Comparison of ENCODE assay signal across 1 cellular context in the genomic region with DNA sequence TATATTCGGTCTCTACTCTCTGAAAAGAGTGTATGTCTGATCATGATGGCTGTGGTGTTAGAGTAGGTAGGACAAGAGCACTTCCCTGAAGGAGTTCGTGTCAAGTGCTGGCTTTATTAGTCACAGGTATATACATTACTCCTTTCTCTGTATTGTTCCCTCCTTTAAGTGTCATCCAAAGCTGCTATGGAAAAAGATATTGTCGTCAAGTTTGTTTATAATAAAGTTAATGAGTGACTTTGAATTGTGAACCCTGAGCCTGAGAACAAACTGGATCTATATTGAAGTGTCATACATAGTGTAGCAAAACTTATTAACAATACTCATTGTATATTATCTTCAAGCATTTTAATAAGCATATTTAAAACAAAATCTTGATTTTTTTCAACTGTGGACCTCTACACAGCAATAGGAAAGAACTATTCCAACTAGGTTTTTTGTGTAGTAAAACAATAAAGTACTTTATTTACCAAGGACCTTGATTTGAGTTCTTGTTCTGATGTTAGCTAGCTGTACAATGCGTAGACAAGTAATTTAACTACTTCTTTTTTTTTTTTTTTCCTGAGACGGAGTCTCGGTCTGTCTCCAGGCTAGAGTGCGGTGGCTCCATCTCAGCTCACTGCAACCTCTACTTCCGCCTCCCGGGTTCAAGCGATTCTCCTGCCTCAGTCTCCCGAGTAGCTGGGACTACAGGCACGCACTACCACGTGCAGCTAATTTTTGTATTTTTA.
TF ChIP-seq lines count a peak whose summit lies in the region.

No MANE protein-coding gene starts in this region.

TF ChIP-seq in HepG2, 621 proteins besides CTCF, POLR2A, EP300 and RAD21 (continued from another document and continues in another):
- TF ChIP-seq, protein P1, sequence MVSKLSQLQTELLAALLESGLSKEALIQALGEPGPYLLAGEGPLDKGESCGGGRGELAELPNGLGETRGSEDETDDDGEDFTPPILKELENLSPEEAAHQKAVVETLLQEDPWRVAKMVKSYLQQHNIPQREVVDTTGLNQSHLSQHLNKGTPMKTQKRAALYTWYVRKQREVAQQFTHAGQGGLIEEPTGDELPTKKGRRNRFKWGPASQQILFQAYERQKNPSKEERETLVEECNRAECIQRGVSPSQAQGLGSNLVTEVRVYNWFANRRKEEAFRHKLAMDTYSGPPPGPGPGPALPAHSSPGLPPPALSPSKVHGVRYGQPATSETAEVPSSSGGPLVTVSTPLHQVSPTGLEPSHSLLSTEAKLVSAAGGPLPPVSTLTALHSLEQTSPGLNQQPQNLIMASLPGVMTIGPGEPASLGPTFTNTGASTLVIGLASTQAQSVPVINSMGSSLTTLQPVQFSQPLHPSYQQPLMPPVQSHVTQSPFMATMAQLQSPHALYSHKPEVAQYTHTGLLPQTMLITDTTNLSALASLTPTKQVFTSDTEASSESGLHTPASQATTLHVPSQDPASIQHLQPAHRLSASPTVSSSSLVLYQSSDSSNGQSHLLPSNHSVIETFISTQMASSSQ (IDR thresholded peaks at IDR 0.05; ENCODE audit: low read depth), result peak; percentile 90
- TF ChIP-seq, protein P1 (CRISPR knock-in tag; IDR thresholded peaks at IDR 0.05; ENCODE audit: borderline replicate concordance), result peak; percentile 83; the same call in 1 of the 2 replicates
- peak; percentile 58; the same call in 1 of the 2 replicates for TF ChIP-seq ZBTB38 (CRISPR knock-in tag; IDR thresholded peaks at IDR 0.05)
- TF ChIP-seq ZMAT3 (CRISPR knock-in tag; conservative IDR thresholded peaks at IDR 0.05), result no peak
- no peak for TF ChIP-seq ZNF644 (CRISPR knock-in tag; IDR thresholded peaks at IDR 0.05; ENCODE audit: low read depth)
- TF ChIP-seq FOXA3 (CRISPR knock-in tag; IDR thresholded peaks at IDR 0.05), result peak; percentile 59
- peak; percentile 41; the same call in 1 of the 2 replicates for TF ChIP-seq GATAD2A (CRISPR knock-in tag; IDR thresholded peaks at IDR 0.05)
- no peak for TF ChIP-seq ZNF501 (CRISPR knock-in tag; IDR thresholded peaks at IDR 0.05)
- TF ChIP-seq LCORL (IDR thresholded peaks at IDR 0.05), result no peak
- no peak for TF ChIP-seq LCORL (CRISPR knock-in tag; IDR thresholded peaks at IDR 0.05)
- TF ChIP-seq, protein P2, sequence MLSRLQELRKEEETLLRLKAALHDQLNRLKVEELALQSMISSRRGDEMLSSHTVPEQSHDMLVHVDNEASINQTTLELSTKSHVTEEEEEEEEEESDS (CRISPR knock-in tag; IDR thresholded peaks at IDR 0.05; ENCODE audit: borderline replicate concordance), result no peak
- TF ChIP-seq ZNF556 (CRISPR knock-in tag; IDR thresholded peaks at IDR 0.05; ENCODE audit: borderline replicate concordance), result no peak
- peak; percentile 43; the same call in 1 of the 2 replicates for TF ChIP-seq NCOR1 (IDR thresholded peaks at IDR 0.05; ENCODE audit: borderline replicate concordance, low read length)
- TF ChIP-seq, protein P3, sequence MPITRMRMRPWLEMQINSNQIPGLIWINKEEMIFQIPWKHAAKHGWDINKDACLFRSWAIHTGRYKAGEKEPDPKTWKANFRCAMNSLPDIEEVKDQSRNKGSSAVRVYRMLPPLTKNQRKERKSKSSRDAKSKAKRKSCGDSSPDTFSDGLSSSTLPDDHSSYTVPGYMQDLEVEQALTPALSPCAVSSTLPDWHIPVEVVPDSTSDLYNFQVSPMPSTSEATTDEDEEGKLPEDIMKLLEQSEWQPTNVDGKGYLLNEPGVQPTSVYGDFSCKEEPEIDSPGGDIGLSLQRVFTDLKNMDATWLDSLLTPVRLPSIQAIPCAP (CRISPR knock-in tag; IDR thresholded peaks at IDR 0.05; ENCODE audit: low read depth), result no peak
- TF ChIP-seq ZFP1 (CRISPR knock-in tag; IDR thresholded peaks at IDR 0.05), result no peak
- TF ChIP-seq, protein P4, sequence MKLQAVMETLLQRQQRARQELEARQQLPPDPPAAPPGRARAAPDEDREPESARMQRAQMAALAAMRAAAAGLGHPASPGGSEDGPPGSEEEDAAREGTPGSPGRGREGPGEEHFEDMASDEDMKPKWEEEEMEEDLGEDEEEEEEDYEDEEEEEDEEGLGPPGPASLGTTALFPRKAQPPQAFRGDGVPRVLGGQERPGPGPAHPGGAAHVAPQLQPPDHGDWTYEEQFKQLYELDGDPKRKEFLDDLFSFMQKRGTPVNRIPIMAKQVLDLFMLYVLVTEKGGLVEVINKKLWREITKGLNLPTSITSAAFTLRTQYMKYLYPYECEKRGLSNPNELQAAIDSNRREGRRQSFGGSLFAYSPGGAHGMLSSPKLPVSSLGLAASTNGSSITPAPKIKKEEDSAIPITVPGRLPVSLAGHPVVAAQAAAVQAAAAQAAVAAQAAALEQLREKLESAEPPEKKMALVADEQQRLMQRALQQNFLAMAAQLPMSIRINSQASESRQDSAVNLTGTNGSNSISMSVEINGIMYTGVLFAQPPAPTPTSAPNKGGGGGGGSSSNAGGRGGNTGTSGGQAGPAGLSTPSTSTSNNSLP (IDR thresholded peaks at IDR 0.05; ENCODE audit: low read depth, low read length), result peak; percentile 74; the same call in 1 of the 2 replicates
- TF ChIP-seq ZNF878 (CRISPR knock-in tag; IDR thresholded peaks at IDR 0.05), result peak; percentile 35; the same call in 1 of the 2 replicates
- no peak for TF ChIP-seq ZNF383 (CRISPR knock-in tag; IDR thresholded peaks at IDR 0.05; ENCODE audit: borderline replicate concordance)
- TF ChIP-seq KAT8 (CRISPR knock-in tag; IDR thresholded peaks at IDR 0.05), result no peak
- TF ChIP-seq, protein P5, sequence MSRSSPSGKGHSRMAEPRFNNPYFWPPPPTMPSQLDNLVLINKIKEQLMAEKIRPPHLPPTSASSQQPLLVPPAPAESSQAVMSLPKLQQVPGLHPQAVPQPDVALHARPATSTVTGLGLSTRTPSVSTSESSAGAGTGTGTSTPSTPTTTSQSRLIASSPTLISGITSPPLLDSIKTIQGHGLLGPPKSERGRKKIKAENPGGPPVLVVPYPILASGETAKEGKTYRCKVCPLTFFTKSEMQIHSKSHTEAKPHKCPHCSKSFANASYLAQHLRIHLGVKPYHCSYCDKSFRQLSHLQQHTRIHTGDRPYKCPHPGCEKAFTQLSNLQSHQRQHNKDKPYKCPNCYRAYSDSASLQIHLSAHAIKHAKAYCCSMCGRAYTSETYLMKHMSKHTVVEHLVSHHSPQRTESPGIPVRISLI (CRISPR knock-in tag; IDR thresholded peaks at IDR 0.05; ENCODE audit: borderline replicate concordance), result no peak
- TF ChIP-seq, protein P6, sequence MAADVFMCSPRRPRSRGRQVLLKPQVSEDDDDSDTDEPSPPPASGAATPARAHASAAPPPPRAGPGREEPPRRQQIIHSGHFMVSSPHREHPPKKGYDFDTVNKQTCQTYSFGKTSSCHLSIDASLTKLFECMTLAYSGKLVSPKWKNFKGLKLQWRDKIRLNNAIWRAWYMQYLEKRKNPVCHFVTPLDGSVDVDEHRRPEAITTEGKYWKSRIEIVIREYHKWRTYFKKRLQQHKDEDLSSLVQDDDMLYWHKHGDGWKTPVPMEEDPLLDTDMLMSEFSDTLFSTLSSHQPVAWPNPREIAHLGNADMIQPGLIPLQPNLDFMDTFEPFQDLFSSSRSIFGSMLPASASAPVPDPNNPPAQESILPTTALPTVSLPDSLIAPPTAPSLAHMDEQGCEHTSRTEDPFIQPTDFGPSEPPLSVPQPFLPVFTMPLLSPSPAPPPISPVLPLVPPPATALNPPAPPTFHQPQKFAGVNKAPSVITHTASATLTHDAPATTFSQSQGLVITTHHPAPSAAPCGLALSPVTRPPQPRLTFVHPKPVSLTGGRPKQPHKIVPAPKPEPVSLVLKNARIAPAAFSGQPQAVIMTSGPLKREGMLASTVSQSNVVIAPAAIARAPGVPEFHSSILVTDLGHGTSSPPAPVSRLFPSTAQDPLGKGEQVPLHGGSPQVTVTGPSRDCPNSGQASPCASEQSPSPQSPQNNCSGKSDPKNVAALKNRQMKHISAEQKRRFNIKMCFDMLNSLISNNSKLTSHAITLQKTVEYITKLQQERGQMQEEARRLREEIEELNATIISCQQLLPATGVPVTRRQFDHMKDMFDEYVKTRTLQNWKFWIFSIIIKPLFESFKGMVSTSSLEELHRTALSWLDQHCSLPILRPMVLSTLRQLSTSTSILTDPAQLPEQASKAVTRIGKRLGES (CRISPR knock-in tag; IDR thresholded peaks at IDR 0.05; ENCODE audit: borderline replicate concordance), result no peak
- peak; percentile 93 for TF ChIP-seq SOX5 (CRISPR knock-in tag; IDR thresholded peaks at IDR 0.05; ENCODE audit: borderline replicate concordance)
- TF ChIP-seq ZNF382 (CRISPR knock-in tag; IDR thresholded peaks at IDR 0.05; ENCODE audit: borderline replicate concordance), result no peak
- peak; percentile 56; the same call in 1 of the 2 replicates for TF ChIP-seq ZBTB20 (CRISPR knock-in tag; IDR thresholded peaks at IDR 0.05; ENCODE audit: borderline replicate concordance, low read depth)
- no peak for TF ChIP-seq CREB1 (IDR thresholded peaks at IDR 0.05)
- peak; percentile 20; the same call in 1 of the 2 replicates for TF ChIP-seq CREB1 (CRISPR knock-in tag; IDR thresholded peaks at IDR 0.05)
- TF ChIP-seq FOXP1 (IDR thresholded peaks at IDR 0.05), result no peak
- peak; percentile 49; the same call in 1 of the 2 replicates for TF ChIP-seq FOXP1 (CRISPR knock-in tag; IDR thresholded peaks at IDR 0.05)
- peak; percentile 60 for TF ChIP-seq HNF4A (CRISPR knock-in tag; IDR thresholded peaks at IDR 0.05)
- TF ChIP-seq, protein P7, sequence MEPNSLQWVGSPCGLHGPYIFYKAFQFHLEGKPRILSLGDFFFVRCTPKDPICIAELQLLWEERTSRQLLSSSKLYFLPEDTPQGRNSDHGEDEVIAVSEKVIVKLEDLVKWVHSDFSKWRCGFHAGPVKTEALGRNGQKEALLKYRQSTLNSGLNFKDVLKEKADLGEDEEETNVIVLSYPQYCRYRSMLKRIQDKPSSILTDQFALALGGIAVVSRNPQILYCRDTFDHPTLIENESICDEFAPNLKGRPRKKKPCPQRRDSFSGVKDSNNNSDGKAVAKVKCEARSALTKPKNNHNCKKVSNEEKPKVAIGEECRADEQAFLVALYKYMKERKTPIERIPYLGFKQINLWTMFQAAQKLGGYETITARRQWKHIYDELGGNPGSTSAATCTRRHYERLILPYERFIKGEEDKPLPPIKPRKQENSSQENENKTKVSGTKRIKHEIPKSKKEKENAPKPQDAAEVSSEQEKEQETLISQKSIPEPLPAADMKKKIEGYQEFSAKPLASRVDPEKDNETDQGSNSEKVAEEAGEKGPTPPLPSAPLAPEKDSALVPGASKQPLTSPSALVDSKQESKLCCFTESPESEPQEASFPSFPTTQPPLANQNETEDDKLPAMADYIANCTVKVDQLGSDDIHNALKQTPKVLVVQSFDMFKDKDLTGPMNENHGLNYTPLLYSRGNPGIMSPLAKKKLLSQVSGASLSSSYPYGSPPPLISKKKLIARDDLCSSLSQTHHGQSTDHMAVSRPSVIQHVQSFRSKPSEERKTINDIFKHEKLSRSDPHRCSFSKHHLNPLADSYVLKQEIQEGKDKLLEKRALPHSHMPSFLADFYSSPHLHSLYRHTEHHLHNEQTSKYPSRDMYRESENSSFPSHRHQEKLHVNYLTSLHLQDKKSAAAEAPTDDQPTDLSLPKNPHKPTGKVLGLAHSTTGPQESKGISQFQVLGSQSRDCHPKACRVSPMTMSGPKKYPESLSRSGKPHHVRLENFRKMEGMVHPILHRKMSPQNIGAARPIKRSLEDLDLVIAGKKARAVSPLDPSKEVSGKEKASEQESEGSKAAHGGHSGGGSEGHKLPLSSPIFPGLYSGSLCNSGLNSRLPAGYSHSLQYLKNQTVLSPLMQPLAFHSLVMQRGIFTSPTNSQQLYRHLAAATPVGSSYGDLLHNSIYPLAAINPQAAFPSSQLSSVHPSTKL (CRISPR knock-in tag; IDR thresholded peaks at IDR 0.05), result peak; percentile 81
- TF ChIP-seq AHR (CRISPR knock-in tag; IDR thresholded peaks at IDR 0.05), result no peak
- no peak for TF ChIP-seq PHF8 (CRISPR knock-in tag; IDR thresholded peaks at IDR 0.05)
- no peak for TF ChIP-seq ZNF225 (CRISPR knock-in tag; IDR thresholded peaks at IDR 0.05)
- no peak for TF ChIP-seq NFE2L1 (CRISPR knock-in tag; IDR thresholded peaks at IDR 0.05; ENCODE audit: borderline replicate concordance)
- TF ChIP-seq ZNF678 (CRISPR knock-in tag; IDR thresholded peaks at IDR 0.05), result no peak
- TF ChIP-seq, protein P8, sequence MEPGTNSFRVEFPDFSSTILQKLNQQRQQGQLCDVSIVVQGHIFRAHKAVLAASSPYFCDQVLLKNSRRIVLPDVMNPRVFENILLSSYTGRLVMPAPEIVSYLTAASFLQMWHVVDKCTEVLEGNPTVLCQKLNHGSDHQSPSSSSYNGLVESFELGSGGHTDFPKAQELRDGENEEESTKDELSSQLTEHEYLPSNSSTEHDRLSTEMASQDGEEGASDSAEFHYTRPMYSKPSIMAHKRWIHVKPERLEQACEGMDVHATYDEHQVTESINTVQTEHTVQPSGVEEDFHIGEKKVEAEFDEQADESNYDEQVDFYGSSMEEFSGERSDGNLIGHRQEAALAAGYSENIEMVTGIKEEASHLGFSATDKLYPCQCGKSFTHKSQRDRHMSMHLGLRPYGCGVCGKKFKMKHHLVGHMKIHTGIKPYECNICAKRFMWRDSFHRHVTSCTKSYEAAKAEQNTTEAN (CRISPR knock-in tag; conservative IDR thresholded peaks at IDR 0.05), result no peak
- 0 out of 2 replicates have a peak, but pooled peaks have one; percentile 19 for TF ChIP-seq CREM (IDR thresholded peaks at IDR 0.05)
- TF ChIP-seq CREM (CRISPR knock-in tag; IDR thresholded peaks at IDR 0.05), result no peak
- peak; percentile 39 for TF ChIP-seq MED1 (CRISPR knock-in tag; IDR thresholded peaks at IDR 0.05)
- TF ChIP-seq, protein P9, sequence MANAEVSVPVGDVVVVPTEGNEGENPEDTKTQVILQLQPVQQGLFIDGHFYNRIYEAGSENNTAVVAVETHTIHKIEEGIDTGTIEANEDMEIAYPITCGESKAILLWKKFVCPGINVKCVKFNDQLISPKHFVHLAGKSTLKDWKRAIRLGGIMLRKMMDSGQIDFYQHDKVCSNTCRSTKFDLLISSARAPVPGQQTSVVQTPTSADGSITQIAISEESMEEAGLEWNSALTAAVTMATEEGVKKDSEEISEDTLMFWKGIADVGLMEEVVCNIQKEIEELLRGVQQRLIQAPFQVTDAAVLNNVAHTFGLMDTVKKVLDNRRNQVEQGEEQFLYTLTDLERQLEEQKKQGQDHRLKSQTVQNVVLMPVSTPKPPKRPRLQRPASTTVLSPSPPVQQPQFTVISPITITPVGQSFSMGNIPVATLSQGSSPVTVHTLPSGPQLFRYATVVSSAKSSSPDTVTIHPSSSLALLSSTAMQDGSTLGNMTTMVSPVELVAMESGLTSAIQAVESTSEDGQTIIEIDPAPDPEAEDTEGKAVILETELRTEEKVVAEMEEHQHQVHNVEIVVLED (CRISPR knock-in tag; IDR thresholded peaks at IDR 0.05; ENCODE audit: borderline replicate concordance), result no peak
